Comparison of ENCODE assay signal across 21 cellular contexts in genomic region chr10:12960939-12961338, GRCh38. TPM values are rescaled to one million over a fixed set of nuclear protein-coding genes. Genes with fewer than 3 reads are reported as not detected.
A peak's percentile ranks its signal among the peaks of the same experiment; 100 is the strongest.
DNase-seq lines count a peak whose midpoint lies in the region; ATAC-seq, FAIRE-seq and TF ChIP-seq lines count a peak whose summit lies in the region.
"Had no signal": no experiment of that assay in that cellular context is flagged by ENCODE, and none has a peak within 500 bp of the region (broad histone marks: within the 10 kb centered on the region; RNA-seq: fewer than 3 reads in every experiment).

No MANE protein-coding gene starts in this region.

- no peaks in the 10 kb centered on the region for H3K9me3 Mint-ChIP-seq in neural crest cell

- H3K9me3 ChIP-seq in Peyer's patch (no peaks in the 10 kb centered on the region), gastroesophageal sphincter (no peaks in the 10 kb centered on the region), tibial nerve (peaks cover 0 to 10% (median 0%) of the 10 kb centered on the region in 4 donors)

- WGBS in gastroesophageal sphincter (ENCODE audit: low coverage in 1 of 2), 2 donors: 62% methylated on average over 6 of the region's 8 CpGs; no CpG with 5 or more reads in 1 of the 2 donors
- 83 to 89% methylated on average over 8 of the region's 8 CpGs for WGBS in tibial nerve, 2 donors

- no peak for TF ChIP-seq EP300 in gastroesophageal sphincter (IDR thresholded peaks at IDR 0.05)
- TF ChIP-seq EP300 in tibial nerve (IDR thresholded peaks at IDR 0.05): no peak

- peak overlapping the region; percentile 13 for H3K27ac Mint-ChIP-seq in neural crest cell (ENCODE audit: unreplicated experiment)
- H3K27ac Mint-ChIP-seq: activated B cell treated with CpG ODN at 0.5 μM for 24 hours; activated CD4-positive, alpha-beta memory T cell treated with anti-CD3 and anti-CD28 coated beads, Interleukin-2, amount 10 ng/mL, durations not matched to agents 7 days and 5 days; activated naive CD4-positive, alpha-beta T cell treated with anti-CD3 and anti-CD28 coated beads, Interleukin-2, amount 50 U/mL, for 72 hours; stimulated activated effector memory CD8-positive, alpha-beta T cell treated with anti-CD3 and anti-CD28 coated beads, Interleukin-12 subunit alpha, Interleukin-12 subunit beta, amount 100 ng/mL, for 72 hours had no signal

- H3K27me3 ChIP-seq in Peyer's patch (no peaks in the 10 kb centered on the region), gastroesophageal sphincter (no peaks in the 10 kb centered on the region), tibial nerve (no peaks in the 10 kb centered on the region)

- H3K4me3 Mint-ChIP-seq in neural crest cell: no peak overlapping the region
- H3K4me3 Mint-ChIP-seq: activated B cell treated with CpG ODN at 0.5 μM for 24 hours; activated CD4-positive, alpha-beta memory T cell treated with anti-CD3 and anti-CD28 coated beads, Interleukin-2, amount 10 ng/mL, durations not matched to agents 7 days and 5 days; activated T-cell treated with anti-CD3 and anti-CD28 coated beads, Interleukin-2, amount 50 U/mL, for 4 hours; stimulated activated effector memory CD8-positive, alpha-beta T cell treated with anti-CD3 and anti-CD28 coated beads, Interleukin-12 subunit alpha, Interleukin-12 subunit beta, amount 100 ng/mL, for 72 hours had no signal

- H3K4me1 Mint-ChIP-seq in neural crest cell: no peaks in the 10 kb centered on the region
- H3K4me1 Mint-ChIP-seq: activated B cell treated with CpG ODN at 0.5 μM for 24 hours; activated CD4-positive, alpha-beta memory T cell treated with anti-CD3 and anti-CD28 coated beads, Interleukin-2, amount 10 ng/mL, durations not matched to agents 7 days and 5 days; stimulated activated effector memory CD8-positive, alpha-beta T cell treated with anti-CD3 and anti-CD28 coated beads, Interleukin-12 subunit alpha, Interleukin-12 subunit beta, amount 100 ng/mL, for 72 hours had no signal

- in situ Hi-C loops in ACHN (cut with HindIII; ENCODE audit: low pct_ligation_motif_present, low pct_unique_long_range_greater_than_20kb, low sequenced_read_pairs): no loop called here

- FAIRE-seq in RCC 7860 (lab: Jason Lieb, UNC): no peak
- FAIRE-seq: endometrium, H54 had no signal

- peak; percentile 80 for ATAC-seq in gastroesophageal sphincter
- ATAC-seq: activated naive CD4-positive, alpha-beta T cell treated with anti-CD3 and anti-CD28 coated beads, Interleukin-2, amount 50 U/mL, for 72 hours; activated T-cell treated with anti-CD3 and anti-CD28 coated beads, Interleukin-2, amount 50 U/mL, for 4 hours; stimulated activated effector memory CD8-positive, alpha-beta T cell treated with anti-CD3 and anti-CD28 coated beads, Interleukin-12 subunit alpha, Interleukin-12 subunit beta, amount 100 ng/mL, for 72 hours had no signal

- no peaks in the 10 kb centered on the region for H3K27me3 Mint-ChIP-seq in neural crest cell (ENCODE audit: low read depth)

- no peak for DNase-seq in Peyer's patch
- DNase-seq in neural crest cell (ENCODE audit: low read depth, low spot score): no peak
- DNase-seq in tibial nerve (ENCODE audit: low spot score in 2 of 2): no peak
- no peak for DNase-seq in ACHN
- no peak for DNase-seq in RCC 7860 (ENCODE audit: low spot score)
- no peak for DNase-seq in hepatic stellate cell (ENCODE audit: low spot score)
- no peak for DNase-seq in kidney tubule cell (ENCODE audit: low spot score)
- DNase-seq: activated B cell treated with CpG ODN at 0.5 μM for 24 hours; activated CD4-positive, alpha-beta memory T cell treated with anti-CD3 and anti-CD28 coated beads, Interleukin-2, amount 10 ng/mL, durations not matched to agents 7 days and 5 days; activated T-cell treated with anti-CD3 and anti-CD28 coated beads, Interleukin-2, amount 50 U/mL, for 4 hours; foreskin fibroblast; midbrain; NCI-H1436; NCI-H526 treated with DMSO at 0.1 percent for 48 hours; SIG-M5 had no signal

- no peaks in the 10 kb centered on the region for H3K36me3 Mint-ChIP-seq in neural crest cell (ENCODE audit: low read depth)
- H3K36me3 Mint-ChIP-seq: stimulated activated effector memory CD8-positive, alpha-beta T cell treated with anti-CD3 and anti-CD28 coated beads, Interleukin-12 subunit alpha, Interleukin-12 subunit beta, amount 100 ng/mL, for 72 hours had no signal

- TF ChIP-seq POLR2A in Peyer's patch (IDR thresholded peaks at IDR 0.05): no peak
- no peak for TF ChIP-seq POLR2A in gastroesophageal sphincter (IDR thresholded peaks at IDR 0.05)
- TF ChIP-seq POLR2A in tibial nerve (IDR thresholded peaks at IDR 0.05): no peak

- H3K4me1 ChIP-seq in Peyer's patch: peaks cover 0 to 20% (median 0%) of the 10 kb centered on the region in 4 donors
- H3K4me1 ChIP-seq in gastroesophageal sphincter: peaks cover 0 to 31% (median 0%) of the 10 kb centered on the region in 3 donors
- peaks cover 0 to 9% (median 3%) of the 10 kb centered on the region in 4 donors for H3K4me1 ChIP-seq in tibial nerve

- H3K36me3 ChIP-seq in Peyer's patch (no peaks in the 10 kb centered on the region), gastroesophageal sphincter (no peaks in the 10 kb centered on the region), tibial nerve (no peaks in the 10 kb centered on the region)

- peak overlapping the region in 3 of 4 donors; percentile 20 to 45 (median 25) for H3K27ac ChIP-seq in Peyer's patch
- peak overlapping the region in 3 of 4 donors; percentile 66 to 75 (median 72) for H3K27ac ChIP-seq in gastroesophageal sphincter
- H3K27ac ChIP-seq in tibial nerve: peak overlapping the region in 3 of 4 donors; percentile 9 to 77 (median 38)
- H3K27ac ChIP-seq: C4-2B had no signal

- TF ChIP-seq CTCF in Peyer's patch (IDR thresholded peaks at IDR 0.05): no peak
- no peak for TF ChIP-seq CTCF in gastroesophageal sphincter (IDR thresholded peaks at IDR 0.05)
- no peak for TF ChIP-seq CTCF in neural crest cell (conservative IDR thresholded peaks at IDR 0.05)
- TF ChIP-seq CTCF in tibial nerve (IDR thresholded peaks at IDR 0.05): no peak

- H3K4me3 ChIP-seq in Peyer's patch: no peak overlapping the region
- peak overlapping the region in 1 of 2 donors; percentile 22 for H3K4me3 ChIP-seq in gastroesophageal sphincter
- no peak overlapping the region for H3K4me3 ChIP-seq in tibial nerve

RNA-seq across cellular contexts. Expression of gene CCDC3, which starts 40.6 kb away (rescaled TPM):
- total RNA-seq in Peyer's patch: 1 to 10 TPM; 1.1 to 3.9 (median 2.7) TPM
- 10 to 100 TPM; 12.2 to 66.1 (median 16.0) TPM for total RNA-seq in gastroesophageal sphincter
- 6.1 and 6.4 TPM in 2 replicates for total RNA-seq in neural crest cell
- total RNA-seq in tibial nerve: 100 to 1,000 TPM in 3 of 4 donors, 10 to 100 TPM in 1; 73.2 to 188 (median 149) TPM
